ENCODE assay signal across 1 cellular context in genomic region chr17:6507535-6507934, GRCh38.
TF ChIP-seq lines count a peak whose summit lies in the region.

No MANE protein-coding gene starts in this region.

TF ChIP-seq in SK-N-SH, 30 proteins besides CTCF, POLR2A, EP300 and RAD21 (continued from another document):
- TF ChIP-seq SMC3 (IDR thresholded peaks at IDR 0.05; ENCODE audit: low read depth, low read length) (no peak), TCF12 (IDR thresholded peaks at IDR 0.05) (peak; percentile 64; the same call in 1 of the 2 replicates), MEF2A (IDR thresholded peaks at IDR 0.05; ENCODE audit: borderline replicate concordance, low read depth) (no peak), REST (IDR thresholded peaks at IDR 0.05; ENCODE audit: low read depth, low read length) (no peak; the same call in 1 of the 2 replicates), ELF1 (IDR thresholded peaks at IDR 0.05) (no peak), TAF1 (IDR thresholded peaks at IDR 0.05; ENCODE audit: borderline replicate concordance, low read depth, low read length) (no peak), RCOR1 (IDR thresholded peaks at IDR 0.05; ENCODE audit: low read length) (no peak), GABPA (IDR thresholded peaks at IDR 0.05; ENCODE audit: low read depth) (no peak), GATA2 (CRISPR knock-in tag; IDR thresholded peaks at IDR 0.05) (no peak), ZBTB33 (IDR thresholded peaks at IDR 0.05; ENCODE audit: borderline replicate concordance, low read depth) (no peak), NRF1 (IDR thresholded peaks at IDR 0.05; ENCODE audit: low read depth, low read length) (no peak), FOXJ3 (CRISPR knock-in tag; IDR thresholded peaks at IDR 0.05) (no peak), RFX5 (IDR thresholded peaks at IDR 0.05; ENCODE audit: low read length) (no peak), IRF3 (IDR thresholded peaks at IDR 0.05; ENCODE audit: low read depth, low read length) (no peak)
